ENCODE assay signal across 26 cellular contexts in genomic region chr10:89440262-89440661, GRCh38. TPM values are rescaled to one million over a fixed set of nuclear protein-coding genes. Genes with fewer than 3 reads are reported as not detected.
A peak's percentile ranks its signal among the peaks of the same experiment; 100 is the strongest.
DNase-seq lines count a peak whose midpoint lies in the region; ATAC-seq and TF ChIP-seq lines count a peak whose summit lies in the region.
"Had no signal": no experiment of that assay in that cellular context is flagged by ENCODE, and none has a peak within 500 bp of the region (broad histone marks: within the 10 kb centered on the region; RNA-seq: fewer than 3 reads in every experiment).

No MANE protein-coding gene starts in this region.

- ATAC-seq in Right ventricle myocardium superior (ENCODE audit: poor library complexity): peak; percentile 96
- ATAC-seq in lower lobe of right lung: peak; percentile 73 to 78
- no peak for ATAC-seq in GM23338
- ATAC-seq in HG03045 (IDR thresholded peaks at IDR 0.05; ENCODE audit: unreplicated experiment): no peak
- ATAC-seq: activated CD4-positive, CD25-positive, alpha-beta regulatory T cell treated with anti-CD3 and anti-CD28 coated beads, Interleukin-2, amount 50 U/mL, for 24 hours; naive thymus-derived CD4-positive, alpha-beta T cell had no signal

- H3K4me3 Mint-ChIP-seq in GM23338: no peak overlapping the region
- H3K4me3 Mint-ChIP-seq: activated naive CD4-positive, alpha-beta T cell treated with anti-CD3 and anti-CD28 coated beads for 36 hours; brain; CD4-positive, CD25-positive, alpha-beta regulatory T cell; H9; naive thymus-derived CD4-positive, alpha-beta T cell; stimulated activated naive CD8-positive, alpha-beta T cell treated with anti-CD3 and anti-CD28 coated beads, Interleukin-15, Interleukin-2, amounts not matched to agents 100 ng/mL and 50 ng/mL, for 24 hours; T-helper 1 cell treated with Interleukin-12 subunit alpha and Interleukin-12 subunit beta and Interleukin-4 antibody, amounts not matched to agents 30 μg/mL and 1 μg/mL, for 36 hours had no signal

- peaks cover 5% of the 10 kb centered on the region; the same call in 2 of the 3 replicates for H3K9me3 Mint-ChIP-seq in GM23338
- H3K9me3 Mint-ChIP-seq: activated naive CD4-positive, alpha-beta T cell treated with anti-CD3 and anti-CD28 coated beads for 36 hours; brain; stimulated activated naive CD8-positive, alpha-beta T cell treated with anti-CD3 and anti-CD28 coated beads, Interleukin-15, Interleukin-2, amounts not matched to agents 100 ng/mL and 50 ng/mL, for 24 hours; T-helper 1 cell treated with Interleukin-12 subunit alpha and Interleukin-12 subunit beta and Interleukin-4 antibody, amounts not matched to agents 30 μg/mL and 1 μg/mL, for 36 hours had no signal

- peaks cover 5% of the 10 kb centered on the region for H3K4me1 Mint-ChIP-seq in GM23338
- H3K4me1 Mint-ChIP-seq: brain; CD4-positive, CD25-positive, alpha-beta regulatory T cell; naive thymus-derived CD4-positive, alpha-beta T cell had no signal

- no peak for TF ChIP-seq RAD21 in Ishikawa (IDR thresholded peaks at IDR 0.05; ENCODE audit: low read depth)

- no peak overlapping the region for H3K27ac Mint-ChIP-seq in GM23338
- H3K27ac Mint-ChIP-seq: activated naive CD4-positive, alpha-beta T cell treated with anti-CD3 and anti-CD28 coated beads for 36 hours; brain; CD4-positive, CD25-positive, alpha-beta regulatory T cell; H9; naive thymus-derived CD4-positive, alpha-beta T cell; stimulated activated naive CD8-positive, alpha-beta T cell treated with anti-CD3 and anti-CD28 coated beads, Interleukin-15, Interleukin-2, amounts not matched to agents 100 ng/mL and 50 ng/mL, for 24 hours; T-helper 1 cell treated with Interleukin-12 subunit alpha and Interleukin-12 subunit beta and Interleukin-4 antibody, amounts not matched to agents 30 μg/mL and 1 μg/mL, for 36 hours had no signal

- H3K79me2 ChIP-seq in GM23338 (replicated peaks; ENCODE audit: insufficient read depth): no peaks in the 10 kb centered on the region

- no peaks in the 10 kb centered on the region for H4K20me1 ChIP-seq in GM23338 (replicated peaks; ENCODE audit: insufficient read depth)

- H3K36me3 Mint-ChIP-seq in GM23338 (ENCODE audit: low read depth): peaks cover 11% of the 10 kb centered on the region; the same call in 2 of the 3 replicates
- H3K36me3 Mint-ChIP-seq: brain; CD4-positive, CD25-positive, alpha-beta regulatory T cell; naive thymus-derived CD4-positive, alpha-beta T cell had no signal

- no peaks in the 10 kb centered on the region for H3F3A ChIP-seq in GM23338 (replicated peaks; ENCODE audit: low read depth)

- no peaks in the 10 kb centered on the region for H3K4me1 ChIP-seq in lower lobe of right lung
- H3K4me1 ChIP-seq in GM23338 (ENCODE audit: insufficient read depth): no peaks in the 10 kb centered on the region
- H3K4me1 ChIP-seq: adrenal gland had no signal

- TF ChIP-seq EP300 in Ishikawa (IDR thresholded peaks at IDR 0.05; ENCODE audit: borderline replicate concordance): no peak

- intact Hi-C loops in Right ventricle myocardium superior (cut with DNase I): no loop called here
- intact Hi-C loops in lower lobe of right lung (cut with DNase I): no loop called here

- H3K9me2 ChIP-seq in GM23338 (ENCODE audit: insufficient read depth): peaks cover 6% of the 10 kb centered on the region; the same call in 1 of the 2 replicates
- H3K9me2 ChIP-seq: SK-N-SH had no signal

- DNase-seq in NCI-H1092 treated with DMSO at 0.1 percent for 48 hours (lab: John Stamatoyannopoulos, UW) (peak; percentile 39), NCI-H1092 (lab: John Stamatoyannopoulos, UW) (no peak), Right ventricle myocardium superior (peak; percentile 73), lower lobe of right lung (peak; percentile 67), GM23338 (ENCODE audit: low spot score) (no peak), NK-92 (lab: John Stamatoyannopoulos, UW; ENCODE audit: unreplicated experiment) (no peak)
- DNase-seq: activated CD4-positive, alpha-beta T cell treated with anti-CD3 and anti-CD28 coated beads, Interleukin-2, amount 50 U/mL, for 48 hours; activated naive CD4-positive, alpha-beta T cell treated with anti-CD3 and anti-CD28 coated beads for 36 hours; CD4-positive, CD25-positive, alpha-beta regulatory T cell; effector CD8-positive, alpha-beta T cell; H9; KG1; kidney glomerular epithelial cell; naive thymus-derived CD4-positive, alpha-beta T cell; NCI-H774; nucleus accumbens; SK-N-SH had no signal

- H3K36me3 ChIP-seq in lower lobe of right lung (no peaks in the 10 kb centered on the region), GM23338 (ENCODE audit: insufficient read depth) (no peaks in the 10 kb centered on the region)
- H3K36me3 ChIP-seq: adrenal gland had no signal

- no peak overlapping the region for H3K27ac ChIP-seq in lower lobe of right lung
- H3K27ac ChIP-seq in GM23338 (ENCODE audit: low read depth): no peak overlapping the region
- H3K27ac ChIP-seq: adrenal gland, epithelial cell of prostate, skin epidermis had no signal

- H3K27me3 Mint-ChIP-seq in GM23338 (ENCODE audit: insufficient read depth, low read depth, poor library complexity): no peaks in the 10 kb centered on the region

- TF ChIP-seq CTCF in lower lobe of right lung (IDR thresholded peaks at IDR 0.05) (no peak), GM23338 (conservative IDR thresholded peaks at IDR 0.05; ENCODE audit: low read depth in 2 of 2) (no peak)

- H3K4me3 ChIP-seq in lower lobe of right lung (no peak overlapping the region), GM23338 (no peak overlapping the region)
- H3K4me3 ChIP-seq: adrenal gland, skin epidermis had no signal

- no peak overlapping the region for H3K4me2 ChIP-seq in GM23338
- H3K4me2 ChIP-seq: SK-N-SH had no signal

- H3K27me3 ChIP-seq in lower lobe of right lung (ENCODE audit: low read depth) (no peaks in the 10 kb centered on the region), GM23338 (ENCODE audit: insufficient read depth) (no peaks in the 10 kb centered on the region)
- H3K27me3 ChIP-seq: adrenal gland had no signal

- H2AFZ ChIP-seq in GM23338: no peak overlapping the region

- no peaks in the 10 kb centered on the region for H3K9me3 ChIP-seq in lower lobe of right lung
- H3K9me3 ChIP-seq: adrenal gland, SK-N-SH had no signal

TF ChIP-seq in Ishikawa, 13 proteins besides CTCF, POLR2A, EP300 and RAD21 (continues in another document):
- TF ChIP-seq TEAD4 (IDR thresholded peaks at IDR 0.05) (no peak), REST (IDR thresholded peaks at IDR 0.05; ENCODE audit: low read depth) (no peak), CEBPB (IDR thresholded peaks at IDR 0.05) (no peak)

TF ChIP-seq in GM23338, 12 proteins besides CTCF, POLR2A, EP300 and RAD21:
- TF ChIP-seq NANOG (IDR thresholded peaks at IDR 0.05; ENCODE audit: borderline replicate concordance) (no peak), REST (IDR thresholded peaks at IDR 0.05; ENCODE audit: unreplicated experiment) (no peak), EZH2 (IDR thresholded peaks at IDR 0.05; ENCODE audit: low read depth, unreplicated experiment) (no peak), ZNF331 (CRISPR knock-in tag; IDR thresholded peaks at IDR 0.05; ENCODE audit: low read depth) (no peak)
TF ChIP-seq in GM23338: peak in this region for 0.

RNA-seq across cellular contexts. Expression of gene IFIT5, which starts 25.9 kb away (rescaled TPM):
- total RNA-seq in Right ventricle myocardium superior (7.1 TPM), lower lobe of right lung (25.3 TPM)
- 2.7 TPM in 2 replicates for total RNA-seq in GM23338 (2014; rRNA removed; shearing (Covaris generic))
- polyA plus RNA-seq in GM23338 (2016; fragmentation: Nextera tagmentation; extraction: Ambion mirVana): 2.7 and 3.2 TPM in 2 replicates

RNA-seq across cellular contexts. Expression of gene IFIT1, which starts 47.8 kb away (rescaled TPM):
- total RNA-seq in Right ventricle myocardium superior (28.1 TPM), lower lobe of right lung (71.8 TPM)
- total RNA-seq in GM23338 (2014; rRNA removed; shearing (Covaris generic)): 3.1 and 3.9 TPM in 2 replicates
- 1.5 and 2.4 TPM in 2 replicates for polyA plus RNA-seq in GM23338 (2016; fragmentation: Nextera tagmentation; extraction: Ambion mirVana)

Comparison
In these comparisons a context has a peak if more than half of its experiments do, and no peak if none do; other contexts are left out.
1. DNase-seq: peak in NCI-H1092 treated with DMSO at 0.1 percent for 48 hours (single experiment), Right ventricle myocardium superior (single experiment) and lower lobe of right lung (single experiment); none in NCI-H1092 (single experiment), GM23338 (single experiment) and NK-92 (single experiment).
2. ATAC-seq: peak in Right ventricle myocardium superior (single experiment) and lower lobe of right lung (2 of 2); none in GM23338 (single experiment) and HG03045 (single experiment).